In the genomic region with DNA sequence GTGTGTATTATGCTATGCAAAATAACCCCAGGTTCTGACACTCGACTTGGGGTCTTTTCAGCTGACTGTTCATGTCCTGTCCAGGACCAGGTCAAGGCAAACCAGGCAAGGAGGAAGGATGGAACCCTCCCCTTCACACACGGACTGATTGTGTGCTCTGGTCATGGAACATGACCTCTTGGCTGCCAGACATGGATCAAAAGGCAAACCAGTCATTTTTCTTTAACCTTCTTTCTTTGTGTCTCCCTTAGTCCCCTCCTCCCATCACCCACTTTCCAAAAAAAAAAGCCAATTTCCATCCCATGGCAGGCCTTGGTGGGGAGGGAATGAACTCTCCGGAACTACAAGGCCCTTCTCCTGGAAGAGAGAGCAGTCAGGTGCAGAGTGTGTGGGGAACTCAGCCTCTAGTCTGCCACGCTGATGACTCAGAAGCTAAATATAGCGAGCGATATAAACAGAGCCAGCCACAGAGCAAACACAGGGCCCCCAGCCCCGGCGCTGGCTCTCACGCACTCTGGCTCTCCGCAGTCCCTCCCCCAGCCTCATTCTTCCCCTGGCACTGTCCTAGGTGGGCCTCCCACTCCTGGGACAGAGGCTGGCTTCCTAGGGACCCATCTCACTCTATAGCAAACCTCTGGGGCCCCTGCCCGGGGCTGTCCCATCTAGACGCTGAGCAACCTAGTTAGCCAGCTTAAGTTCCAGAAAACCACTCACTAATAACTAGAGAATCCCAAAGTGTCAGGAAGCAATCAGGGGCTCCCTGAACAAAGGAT, we compare ENCODE assay signal across 8 cellular contexts. TPM values are rescaled to one million over a fixed set of nuclear protein-coding genes. Genes with fewer than 3 reads are reported as not detected.
DNase-seq lines count a peak whose midpoint lies in the region; ATAC-seq and TF ChIP-seq lines count a peak whose summit lies in the region.

No MANE protein-coding gene starts in this region.

- peaks cover 98% of the 10 kb centered on the region for H3K4me1 ChIP-seq in psoas muscle

- H3K36me3 ChIP-seq in MG63 (no peaks in the 10 kb centered on the region), psoas muscle (ENCODE audit: insufficient read depth in 1 of 2, low read depth in 1 of 2) (no peaks in the 10 kb centered on the region)

- H3K27ac ChIP-seq in psoas muscle: peak overlapping the region; percentile 93

- H3K9me3 Mint-ChIP-seq in activated naive CD4-positive, alpha-beta T cell treated with anti-CD3 and anti-CD28 coated beads, Interleukin-2, amount 50 U/mL, for 72 hours: no peaks in the 10 kb centered on the region

- 4 to 6% (median 5%) methylated on average over 12 of the region's 12 CpGs for WGBS in psoas muscle, 3 donors

- DNase-seq in GM10266 (ENCODE audit: extremely low spot score) (peak; percentile 92), HEK293T (ENCODE audit: extremely low spot score) (peak; percentile 75), MG63 (peak; percentile 78), SIG-M5 (lab: John Stamatoyannopoulos, UW) (peak; percentile 71), Right ventricle myocardium superior (peak; percentile 69), psoas muscle (peak; percentile 62 to 80), NCI-H524 (lab: John Stamatoyannopoulos, UW) (no peak)
- DNase-seq in activated naive CD4-positive, alpha-beta T cell treated with anti-CD3 and anti-CD28 coated beads, Interleukin-2, amount 50 U/mL, for 72 hours (ENCODE audit: low spot score in 2 of 2): peak; percentile 75 to 82

- H3K36me3 Mint-ChIP-seq in activated naive CD4-positive, alpha-beta T cell treated with anti-CD3 and anti-CD28 coated beads, Interleukin-2, amount 50 U/mL, for 72 hours: peaks cover 0 to 5% of the 10 kb centered on the region in 2 donors

- H3K9me3 ChIP-seq in MG63: no peaks in the 10 kb centered on the region
- no peaks in the 10 kb centered on the region for H3K9me3 ChIP-seq in psoas muscle

- TF ChIP-seq CTCF in GM10266 (IDR thresholded peaks at IDR 0.05; ENCODE audit: control insufficient read depth, insufficient read depth, low read depth, missing control alignments) (no peak), psoas muscle (IDR thresholded peaks at IDR 0.05) (no peak)

- POLR2A ChIA-PET in HEK293T (lab: Yijun Ruan, JAX): interaction anchor here (0.5 to 2.6 kb wide), 14 partner anchors 8 to 175 kb away, joined by 3 to 21 read pairs (median 5); a partner anchor contains a TSS

- intact Hi-C loops in Right ventricle myocardium superior (cut with DNase I): no loop called here
- intact Hi-C loops in psoas muscle (cut with DNase I): no loop called here

- no peak overlapping the region for H3K4me3 ChIP-seq in MG63
- peak overlapping the region; percentile 25 for H3K4me3 ChIP-seq in psoas muscle

- no peaks in the 10 kb centered on the region for H3K27me3 ChIP-seq in MG63
- no peaks in the 10 kb centered on the region for H3K27me3 ChIP-seq in psoas muscle (ENCODE audit: insufficient read depth in 3 of 3, low read length in 2 of 3)

- CTCF ChIA-PET in HEK293T (lab: Yijun Ruan, JAX): interaction anchor here (1.4 to 1.9 kb wide), 2 partner anchors 10 to 47 kb away, joined by 4 to 5 read pairs; a partner anchor contains a TSS

- peak overlapping the region; percentile 89 to 97 for H3K27ac Mint-ChIP-seq in activated naive CD4-positive, alpha-beta T cell treated with anti-CD3 and anti-CD28 coated beads, Interleukin-2, amount 50 U/mL, for 72 hours

- peak; percentile 95 for ATAC-seq in activated naive CD4-positive, alpha-beta T cell treated with anti-CD3 and anti-CD28 coated beads, Interleukin-2, amount 50 U/mL, for 72 hours
- ATAC-seq in Right ventricle myocardium superior (ENCODE audit: poor library complexity) (peak; percentile 76), psoas muscle (peak; percentile 76 to 81 (median 78))

TF ChIP-seq in HEK293T, 16 proteins besides CTCF, POLR2A, EP300 and RAD21:
- TF ChIP-seq ARNT (IDR thresholded peaks at IDR 0.05): peak; percentile 99
- TF ChIP-seq, protein P1, sequence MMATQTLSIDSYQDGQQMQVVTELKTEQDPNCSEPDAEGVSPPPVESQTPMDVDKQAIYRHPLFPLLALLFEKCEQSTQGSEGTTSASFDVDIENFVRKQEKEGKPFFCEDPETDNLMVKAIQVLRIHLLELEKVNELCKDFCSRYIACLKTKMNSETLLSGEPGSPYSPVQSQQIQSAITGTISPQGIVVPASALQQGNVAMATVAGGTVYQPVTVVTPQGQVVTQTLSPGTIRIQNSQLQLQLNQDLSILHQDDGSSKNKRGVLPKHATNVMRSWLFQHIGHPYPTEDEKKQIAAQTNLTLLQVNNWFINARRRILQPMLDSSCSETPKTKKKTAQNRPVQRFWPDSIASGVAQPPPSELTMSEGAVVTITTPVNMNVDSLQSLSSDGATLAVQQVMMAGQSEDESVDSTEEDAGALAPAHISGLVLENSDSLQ (IDR thresholded peaks at IDR 0.05): no peak

RNA-seq across cellular contexts. Expression of a gene that starts 10.0 kb away (rescaled TPM):
- 0.20 TPM in 1 of 2 replicates, not detected in the other for total RNA-seq in MG63 (2014; rRNA removed; shearing (Covaris generic); ENCODE audit: low replicate concordance)
- 10 to 100 TPM; 10.8 to 11.6 TPM for total RNA-seq in activated naive CD4-positive, alpha-beta T cell treated with anti-CD3 and anti-CD28 coated beads, Interleukin-2, amount 50 U/mL, for 72 hours
- total RNA-seq in Right ventricle myocardium superior (3.4 TPM), psoas muscle (1 to 10 TPM; 1.5 to 5.9 (median 3.7) TPM)
- polyA plus RNA-seq in psoas muscle: 1 to 10 TPM in 2 of 3 donors, under 1 TPM in 1; 0.65 to 7.2 (median 3.4) TPM

RNA-seq across cellular contexts. Expression of a gene that starts 59.7 kb away (rescaled TPM):
- 134 and 205 TPM in 2 replicates for total RNA-seq in MG63 (2014; rRNA removed; shearing (Covaris generic); ENCODE audit: low replicate concordance)
- 100 to 1,000 TPM; 146 to 182 TPM for total RNA-seq in activated naive CD4-positive, alpha-beta T cell treated with anti-CD3 and anti-CD28 coated beads, Interleukin-2, amount 50 U/mL, for 72 hours
- total RNA-seq in Right ventricle myocardium superior: 196 TPM
- 100 to 1,000 TPM; 134 to 170 (median 153) TPM for total RNA-seq in psoas muscle
- polyA plus RNA-seq in psoas muscle: 100 to 1,000 TPM; 279 to 288 (median 280) TPM

Comparison
In these comparisons a context has a peak if more than half of its experiments do, and no peak if none do; other contexts are left out.
1. DNase-seq: peak in GM10266 (single experiment), HEK293T (single experiment), MG63 (single experiment), SIG-M5 (single experiment), activated naive CD4-positive, alpha-beta T cell treated with anti-CD3 and anti-CD28 coated beads, Interleukin-2, amount 50 U/mL, for 72 hours (2 of 2), Right ventricle myocardium superior (single experiment) and psoas muscle (2 of 2); none in NCI-H524 (0 of 2).
2. Peak in every context shown above with its lines, with median percentiles within 50 percentile points of each other: ATAC-seq.